In genomic region chr10:43574035-43574892, GRCh38 we compare ENCODE assay signal across 7 cellular contexts. TPM values are rescaled to one million over a fixed set of nuclear protein-coding genes. Genes with fewer than 3 reads are reported as not detected.
DNase-seq lines count a peak whose midpoint lies in the region; ATAC-seq and TF ChIP-seq lines count a peak whose summit lies in the region.

TSS of gene ZNF239 (minus strand) at chr10:43574616. CDS start at chr10:43558079, 16,537 bp downstream.

- no peaks in the 10 kb centered on the region for H3K36me3 Mint-ChIP-seq in endothelial cell (ENCODE audit: low read depth, unreplicated experiment)
- H3K36me3 Mint-ChIP-seq in mesothelial cell of epicardium = peaks cover 7% of the 10 kb centered on the region

- TF ChIP-seq CTCF in endothelial cell (IDR thresholded peaks at IDR 0.05; ENCODE audit: unreplicated experiment) (no peak), mesothelial cell of epicardium (IDR thresholded peaks at IDR 0.05; ENCODE audit: unreplicated experiment) (no peak)

- DNase-seq in NCI-H69 (lab: John Stamatoyannopoulos, UW) (peak; percentile 68), endothelial cell (ENCODE audit: low spot score) (peak; percentile 62), mesothelial cell of epicardium (ENCODE audit: low spot score in 2 of 2, unreplicated experiment in 2 of 2) (peak; percentile 45 to 70)
- peak; percentile 88 for DNase-seq in activated CD8-positive, alpha-beta memory T cell treated with anti-CD3 and anti-CD28 coated beads, Interleukin-2, amount 50 U/mL, for 4 hours
- peak; percentile 62 for DNase-seq in stimulated activated CD8-positive, alpha-beta memory T cell treated with anti-CD3 and anti-CD28 coated beads, Interleukin-15, amount 100 ng/mL, for 1 hour (ENCODE audit: low read depth)

- H3K4me3 Mint-ChIP-seq in endothelial cell (ENCODE audit: unreplicated experiment) (peak within 1 kb of the TSS; percentile 88), mesothelial cell of epicardium (peak within 1 kb of the TSS; percentile 82)

- H3K27ac Mint-ChIP-seq in endothelial cell (ENCODE audit: unreplicated experiment) (no peak within 1 kb of the TSS), mesothelial cell of epicardium (peak within 1 kb of the TSS; percentile 88)

- H3K4me1 Mint-ChIP-seq in endothelial cell (ENCODE audit: unreplicated experiment) (peaks cover 3% of the 10 kb centered on the region), mesothelial cell of epicardium (peaks cover 14% of the 10 kb centered on the region)

- H3K9me3 Mint-ChIP-seq in endothelial cell (ENCODE audit: unreplicated experiment) = no peaks in the 10 kb centered on the region
- peaks cover 25% of the 10 kb centered on the region for H3K9me3 Mint-ChIP-seq in mesothelial cell of epicardium

- peak; percentile 64 for ATAC-seq in GM18508 (IDR thresholded peaks at IDR 0.05; ENCODE audit: insufficient read depth, unreplicated experiment)
- ATAC-seq in HG02943 (IDR thresholded peaks at IDR 0.05; ENCODE audit: low read depth, unreplicated experiment) = peak; percentile 93

- H3K27me3 Mint-ChIP-seq in endothelial cell (ENCODE audit: unreplicated experiment) = peaks cover 9% of the 10 kb centered on the region
- peaks cover 24% of the 10 kb centered on the region for H3K27me3 Mint-ChIP-seq in mesothelial cell of epicardium (ENCODE audit: low read depth)

RNA-seq across cellular contexts. Expression of gene ZNF239, which starts in this region (rescaled TPM):
- total RNA-seq in endothelial cell (ENCODE audit: unreplicated experiment) = 0.90 TPM
- total RNA-seq in mesothelial cell of epicardium = 8.9 to 9.5 TPM (median 9.2 TPM) in 3 replicates

Comparison
In these comparisons a context has a peak if more than half of its experiments do, and no peak if none do; other contexts are left out.
1. Peak in every context shown above with its lines: DNase-seq and ATAC-seq.
2. Peak in DNase-seq in endothelial cell; RNA of the gene not detected or under 1 TPM.